In the genomic region with DNA sequence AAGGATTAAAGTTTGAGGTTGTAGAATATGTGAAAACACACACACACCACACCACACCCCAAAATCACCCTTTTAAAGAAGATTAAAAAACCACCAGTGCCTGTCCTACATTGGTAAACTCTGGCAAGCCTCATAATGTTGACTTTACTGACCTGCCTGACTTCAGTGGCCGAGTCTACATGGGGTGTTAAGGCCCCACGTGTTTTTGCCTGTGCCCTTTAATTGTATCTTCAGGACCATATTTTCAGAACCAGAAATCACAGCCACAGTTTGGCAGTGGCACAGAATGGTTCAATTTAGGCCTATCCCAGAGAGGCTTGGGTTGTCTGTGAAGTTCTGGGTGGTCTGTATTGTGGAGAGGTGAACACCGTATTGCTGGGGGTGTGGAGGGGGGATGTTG, we compare ENCODE assay signal across 24 cellular contexts. TPM values are rescaled to one million over a fixed set of nuclear protein-coding genes. Genes with fewer than 3 reads are reported as not detected.
A peak's percentile ranks its signal among the peaks of the same experiment; 100 is the strongest.
DNase-seq lines count a peak whose midpoint lies in the region; ATAC-seq and TF ChIP-seq lines count a peak whose summit lies in the region.
"Had no signal": no experiment of that assay in that cellular context is flagged by ENCODE, and none has a peak within 500 bp of the region (broad histone marks: within the 10 kb centered on the region; RNA-seq: fewer than 3 reads in every experiment).

No MANE protein-coding gene starts in this region.

- no peak for TF ChIP-seq POLR2A in right lobe of liver (IDR thresholded peaks at IDR 0.05)
- no peak for TF ChIP-seq POLR2A in sigmoid colon (IDR thresholded peaks at IDR 0.05)

- TF ChIP-seq CTCF in right atrium auricular region (IDR thresholded peaks at IDR 0.05), result no peak
- no peak for TF ChIP-seq CTCF in right lobe of liver (IDR thresholded peaks at IDR 0.05)
- TF ChIP-seq CTCF in sigmoid colon (IDR thresholded peaks at IDR 0.05), result no peak
- no peak for TF ChIP-seq CTCF in GM20000 (IDR thresholded peaks at IDR 0.05; ENCODE audit: extremely low read depth, missing control alignments)

- intact Hi-C loops in cardiac septum (cut with DNase I), result no loop called here
- intact Hi-C loops in right lobe of liver (cut with DNase I), result no loop called here
- intact Hi-C loops in sigmoid colon (cut with DNase I), result no loop called here

- H3K27me3 ChIP-seq in right atrium auricular region, result no peaks in the 10 kb centered on the region
- no peaks in the 10 kb centered on the region for H3K27me3 ChIP-seq in right lobe of liver
- H3K27me3 ChIP-seq in sigmoid colon, result no peaks in the 10 kb centered on the region
- H3K27me3 ChIP-seq: BLaER1 had no signal

- H3K9me3 ChIP-seq in right atrium auricular region (no peaks in the 10 kb centered on the region), right lobe of liver (no peaks in the 10 kb centered on the region), sigmoid colon (no peaks in the 10 kb centered on the region)
- H3K9me3 ChIP-seq: BLaER1, HAP-1, mucosa of descending colon had no signal

- H3K27ac ChIP-seq in right atrium auricular region (peak overlapping the region; percentile 49 to 62), right lobe of liver (peak overlapping the region in 1 of 3 donors; percentile 60), sigmoid colon (peak overlapping the region; percentile 1 to 44 (median 27))
- H3K27ac ChIP-seq: BLaER1 had no signal

- H3K4me3 ChIP-seq in right atrium auricular region (no peak overlapping the region), right lobe of liver (no peak overlapping the region), sigmoid colon (no peak overlapping the region)
- H3K4me3 ChIP-seq: BLaER1, HAP-1, mucosa of descending colon had no signal

- no peak for TF ChIP-seq EP300 in sigmoid colon (IDR thresholded peaks at IDR 0.05)

- ATAC-seq in right lobe of liver, result peak; percentile 22 to 64 (median 42)
- ATAC-seq: mucosa of descending colon, T-cell had no signal

- H3K4me1 ChIP-seq in right atrium auricular region (peaks cover 0 to 96% of the 10 kb centered on the region in 2 donors), right lobe of liver (peaks cover 0 to 94% (median 28%) of the 10 kb centered on the region in 4 donors), sigmoid colon (peaks cover 0 to 92% (median 79%) of the 10 kb centered on the region in 4 donors)

- DNase-seq in right atrium auricular region (ENCODE audit: low spot score), result no peak
- DNase-seq in cardiac septum (ENCODE audit: low spot score), result no peak
- no peak for DNase-seq in right lobe of liver
- peak; percentile 54 for DNase-seq in sigmoid colon
- no peak for DNase-seq in GM20000 (ENCODE audit: low spot score)
- DNase-seq in NCI-H2081 (lab: John Stamatoyannopoulos, UW), result no peak
- DNase-seq in NCI-H1092 treated with DMSO at 0.1 percent for 48 hours (lab: John Stamatoyannopoulos, UW), result no peak
- no peak for DNase-seq in NCI-H146 (lab: John Stamatoyannopoulos, UW)
- DNase-seq: activated CD4-positive, alpha-beta T cell treated with anti-CD3 and anti-CD28 coated beads for 4 hours; activated naive CD8-positive, alpha-beta T cell treated with anti-CD3 and anti-CD28 coated beads for 36 hours; erythroblast; KG1; mucosa of descending colon; MV-4-11; NCI-H187 treated with DMSO at 0.1 percent for 48 hours; NCI-H2227 treated with DMSO at 0.1 percent for 48 hours; NCI-H82; SIG-M5; stimulated activated CD4-positive, alpha-beta T cell treated with anti-CD3 and anti-CD28 coated beads, Interleukin-1b, Interleukin-23, amount 100 ng/mL, for 48 hours; stimulated activated naive CD4-positive, alpha-beta T cell treated with Interleukin-2 at 50 U/mL for 16 hours; T-cell had no signal

- 37% methylated on average over 3 of the region's 3 CpGs for WGBS in right lobe of liver (ENCODE audit: insufficient coverage, low coverage, low lambda C conversion rate, missing lambda C conversion rate)
- WGBS in sigmoid colon, 2 donors, result 38 to 61% methylated on average over 3 of the region's 3 CpGs

- peaks cover 37% of the 10 kb centered on the region for H3K36me3 ChIP-seq in right atrium auricular region
- peaks cover 0 to 13% (median 2%) of the 10 kb centered on the region in 4 donors for H3K36me3 ChIP-seq in right lobe of liver
- peaks cover 3 to 36% (median 18%) of the 10 kb centered on the region in 4 donors for H3K36me3 ChIP-seq in sigmoid colon
- H3K36me3 ChIP-seq: BLaER1, HAP-1 had no signal

RNA-seq across cellular contexts. Expression of gene ZBTB16, which starts 33.4 kb away (rescaled TPM):
- total RNA-seq in right atrium auricular region, result 100 to 1,000 TPM in 1 of 2 donors, 10 to 100 TPM in 1; 65.5 to 101 TPM
- total RNA-seq in cardiac septum, result 25.4 TPM
- total RNA-seq in right lobe of liver, result 100 to 1,000 TPM in 2 of 6 experiments, 10 to 100 TPM in 4; 13.1 to 205 (median 52.2) TPM
- total RNA-seq in sigmoid colon, result 100 to 1,000 TPM in 3 of 4 donors, 10 to 100 TPM in 1; 99.5 to 197 (median 129) TPM
- polyA plus RNA-seq in sigmoid colon, result 10 to 100 TPM in 2 of 3 donors, 1 to 10 TPM in 1; 9.9 to 34.4 (median 11.4) TPM
- total RNA-seq: HT-29 had no signal
